Comparison of ENCODE assay signal across 8 cellular contexts in genomic region chr6:3227363-3228045, GRCh38. TPM values are rescaled to one million over a fixed set of nuclear protein-coding genes. Genes with fewer than 3 reads are reported as not detected.
DNase-seq lines count a peak whose midpoint lies in the region; ATAC-seq and TF ChIP-seq lines count a peak whose summit lies in the region.

Gene TUBB2B, minus strand, starts transcription at chr6:3227653. Its CDS starts 110 bp downstream, at chr6:3227543.

- no peak within 1 kb of the TSS for H3K4me3 ChIP-seq in CD4-positive, CD25-positive, alpha-beta regulatory T cell (ENCODE audit: low read depth, low read length)
- H3K4me3 ChIP-seq in NT2/D1 (ENCODE audit: insufficient read length, low read depth): peak within 1 kb of the TSS; percentile 97
- peak within 1 kb of the TSS; percentile 95 for H3K4me3 ChIP-seq in ectodermal cell (ENCODE audit: insufficient read depth, low read depth, low read length)
- peak within 1 kb of the TSS; percentile 6 to 25 for H3K4me3 ChIP-seq in uterus

- no peaks in the 10 kb centered on the region for H3K9me3 ChIP-seq in CD4-positive, CD25-positive, alpha-beta regulatory T cell (ENCODE audit: control insufficient read depth in 2 of 2, low read length in 2 of 2)
- H3K9me3 ChIP-seq in NT2/D1 (ENCODE audit: insufficient read depth, low read length): no peaks in the 10 kb centered on the region
- no peaks in the 10 kb centered on the region for H3K9me3 ChIP-seq in ectodermal cell (ENCODE audit: control insufficient read depth, low read length)
- no peaks in the 10 kb centered on the region for H3K9me3 ChIP-seq in uterus

- H3K36me3 ChIP-seq in CD4-positive, CD25-positive, alpha-beta regulatory T cell (ENCODE audit: control insufficient read depth, insufficient read depth, low read length): no peaks in the 10 kb centered on the region
- H3K36me3 ChIP-seq in NT2/D1 (ENCODE audit: insufficient read depth, insufficient read length, low read length) (peaks cover 27% of the 10 kb centered on the region), ectodermal cell (ENCODE audit: control insufficient read depth, insufficient read depth, low read length) (peaks cover 11% of the 10 kb centered on the region), uterus (no peaks in the 10 kb centered on the region)

- H3K9me3 Mint-ChIP-seq in CD4-positive, CD25-positive, alpha-beta regulatory T cell: peaks cover 0 to 8% (median 0%) of the 10 kb centered on the region in 7 donors

- H3K4me3 Mint-ChIP-seq in CD4-positive, CD25-positive, alpha-beta regulatory T cell: peak within 1 kb of the TSS; percentile 59 to 84 (median 70)

- H3K27me3 ChIP-seq in CD4-positive, CD25-positive, alpha-beta regulatory T cell (ENCODE audit: control insufficient read depth, insufficient read depth, low read length): peaks cover 26% of the 10 kb centered on the region
- H3K27me3 ChIP-seq in NT2/D1 (ENCODE audit: insufficient read depth, insufficient read length) (peaks cover 30% of the 10 kb centered on the region), ectodermal cell (ENCODE audit: control insufficient read depth, insufficient read depth, low read length, poor library complexity, severe bottlenecking) (peaks cover 10% of the 10 kb centered on the region), uterus (peaks cover 3 to 25% of the 10 kb centered on the region in 2 donors)

- no peak within 1 kb of the TSS for H3K27ac ChIP-seq in CD4-positive, CD25-positive, alpha-beta regulatory T cell (ENCODE audit: insufficient read depth, low read length, poor library complexity, severe bottlenecking)
- peak within 1 kb of the TSS; percentile 96 for H3K27ac ChIP-seq in ectodermal cell (ENCODE audit: insufficient read depth, low read depth, low read length, poor library complexity, severe bottlenecking)
- H3K27ac ChIP-seq in uterus: no peak within 1 kb of the TSS

- H3K4me1 ChIP-seq in CD4-positive, CD25-positive, alpha-beta regulatory T cell (ENCODE audit: control insufficient read depth, insufficient read depth, low read length, poor library complexity, severe bottlenecking): peaks cover 54% of the 10 kb centered on the region
- H3K4me1 ChIP-seq in NT2/D1 (ENCODE audit: insufficient read depth, insufficient read length): no peaks in the 10 kb centered on the region
- peaks cover 11% of the 10 kb centered on the region for H3K4me1 ChIP-seq in ectodermal cell (ENCODE audit: control insufficient read depth, insufficient read depth, low read length)
- peaks cover 0 to 19% of the 10 kb centered on the region in 2 donors for H3K4me1 ChIP-seq in uterus

- no peak for TF ChIP-seq POLR2A in uterus (IDR thresholded peaks at IDR 0.05)

- peaks cover 75% of the 10 kb centered on the region for H3K27me3 Mint-ChIP-seq in CD4-positive, CD25-positive, alpha-beta regulatory T cell

- no peak within 1 kb of the TSS for H3K27ac Mint-ChIP-seq in CD4-positive, CD25-positive, alpha-beta regulatory T cell

- no peaks in the 10 kb centered on the region for H3K36me3 Mint-ChIP-seq in CD4-positive, CD25-positive, alpha-beta regulatory T cell

- intact Hi-C loops in uterus (cut with DNase I; ENCODE audit: low total_unique reads): no loop called here

- H3K4me1 Mint-ChIP-seq in CD4-positive, CD25-positive, alpha-beta regulatory T cell: peaks cover 10 to 59% (median 31%) of the 10 kb centered on the region in 4 donors

- WGBS in ectodermal cell, 2 experiments: 0% methylated on average over 66 of the region's 66 CpGs

- peak in 1 of 3 donors; percentile 3 for DNase-seq in CD4-positive, CD25-positive, alpha-beta regulatory T cell
- DNase-seq in NT2/D1 (ENCODE audit: low read depth, low spot score) (peak; percentile 76), midbrain (lab: John Stamatoyannopoulos, UW) (peak; percentile 83), uterus (peak in 1 of 2 donors; percentile 29)

- ATAC-seq in CD4-positive, CD25-positive, alpha-beta regulatory T cell (ENCODE audit: low read depth in 2 of 2): no peak
- ATAC-seq in HG03432 (IDR thresholded peaks at IDR 0.05; ENCODE audit: unreplicated experiment): peak; percentile 31
- no peak for ATAC-seq in GM19035 (IDR thresholded peaks at IDR 0.05; ENCODE audit: unreplicated experiment)
- no peak for ATAC-seq in GM19395 (IDR thresholded peaks at IDR 0.05; ENCODE audit: unreplicated experiment)

- no peak for TF ChIP-seq CTCF in uterus (IDR thresholded peaks at IDR 0.05)

- peak within 1 kb of the TSS; percentile 98 for H3K9ac ChIP-seq in NT2/D1 (ENCODE audit: insufficient read length, low read depth)

RNA-seq across cellular contexts. Expression of gene TUBB2B, which starts in this region (rescaled TPM):
- total RNA-seq in CD4-positive, CD25-positive, alpha-beta regulatory T cell: 0.91 TPM
- under 1 TPM in 3 of 4 donors, not detected in 1; 0.09 to 0.10 (median 0.10) TPM for polyA plus RNA-seq in CD4-positive, CD25-positive, alpha-beta regulatory T cell
- polyA plus RNA-seq in ectodermal cell (2013, experiment 1 of 4): 606 TPM
- 576 TPM for polyA plus RNA-seq in ectodermal cell (2013, experiment 2 of 4)
- 421 TPM for polyA plus RNA-seq in ectodermal cell (2013, experiment 3 of 4)
- polyA plus RNA-seq in ectodermal cell (2013, experiment 4 of 4): 444 TPM
- 10 to 100 TPM in 1 of 4 donors, 1 to 10 TPM in 1, under 1 TPM in 1, not detected in 1; 0.26 to 80.7 (median 4.3) TPM for total RNA-seq in uterus
